In genomic region chr10:824946-825345, GRCh38 we compare ENCODE assay signal across 17 cellular contexts.
A peak's percentile ranks its signal among the peaks of the same experiment; 100 is the strongest.
DNase-seq lines count a peak whose midpoint lies in the region; ATAC-seq and TF ChIP-seq lines count a peak whose summit lies in the region.
"Had no signal": no experiment of that assay in that cellular context is flagged by ENCODE, and none has a peak within 500 bp of the region (broad histone marks: within the 10 kb centered on the region; RNA-seq: fewer than 3 reads in every experiment).

No MANE protein-coding gene starts in this region.

- H3K4me3 Mint-ChIP-seq in endothelial cell (ENCODE audit: unreplicated experiment) (peak overlapping the region; percentile 23), progenitor cell of endocrine pancreas (ENCODE audit: low read depth) (no peak overlapping the region)
- H3K4me3 Mint-ChIP-seq: CD8-positive, alpha-beta T cell; GM23338 had no signal

- no peaks in the 10 kb centered on the region for H3K9me3 Mint-ChIP-seq in endothelial cell (ENCODE audit: unreplicated experiment)
- H3K9me3 Mint-ChIP-seq in progenitor cell of endocrine pancreas (ENCODE audit: low read depth), result no peaks in the 10 kb centered on the region
- H3K9me3 Mint-ChIP-seq: CD8-positive, alpha-beta T cell; GM23338 had no signal

- H3K36me3 Mint-ChIP-seq in endothelial cell (ENCODE audit: low read depth, unreplicated experiment) (peaks cover 46% of the 10 kb centered on the region), progenitor cell of endocrine pancreas (ENCODE audit: insufficient read depth) (peaks cover 27% of the 10 kb centered on the region)

- H3K27me3 Mint-ChIP-seq in endothelial cell (ENCODE audit: unreplicated experiment), result peaks cover 4% of the 10 kb centered on the region
- H3K27me3 Mint-ChIP-seq in progenitor cell of endocrine pancreas, result no peaks in the 10 kb centered on the region

- no peak overlapping the region for H3K4me3 ChIP-seq in LNCaP clone FGC (ENCODE audit: low read depth, low read length)
- H3K4me3 ChIP-seq: GM12878, GM23338 had no signal

- H3K27ac Mint-ChIP-seq in endothelial cell (ENCODE audit: unreplicated experiment) (no peak overlapping the region), progenitor cell of endocrine pancreas (peak overlapping the region; percentile 43)
- H3K27ac Mint-ChIP-seq: CD8-positive, alpha-beta T cell; GM23338 had no signal

- ATAC-seq in GM19035 (IDR thresholded peaks at IDR 0.05; ENCODE audit: unreplicated experiment), result no peak
- ATAC-seq: CD8-positive, alpha-beta T cell; GM12878; GM23338 had no signal

- no peak for TF ChIP-seq CTCF in LNCaP clone FGC (IDR thresholded peaks at IDR 0.05; ENCODE audit: control insufficient read depth, extremely low read depth, insufficient read depth)
- no peak for TF ChIP-seq CTCF in endothelial cell (IDR thresholded peaks at IDR 0.05; ENCODE audit: unreplicated experiment)
- TF ChIP-seq CTCF in progenitor cell of endocrine pancreas (IDR thresholded peaks at IDR 0.05; ENCODE audit: unreplicated experiment), result no peak

- H3K4me1 Mint-ChIP-seq in endothelial cell (ENCODE audit: unreplicated experiment), result peaks cover 8% of the 10 kb centered on the region
- H3K4me1 Mint-ChIP-seq in progenitor cell of endocrine pancreas (ENCODE audit: low read depth), result no peaks in the 10 kb centered on the region
- H3K4me1 Mint-ChIP-seq: GM23338 had no signal

- DNase-seq in LNCaP clone FGC (ENCODE audit: low read depth) (peak; percentile 77), endothelial cell (ENCODE audit: low spot score) (no peak), progenitor cell of endocrine pancreas (ENCODE audit: low spot score, unreplicated experiment) (no peak), GF-D8 (lab: John Stamatoyannopoulos, UW) (no peak), HuH-7.5 (ENCODE audit: low spot score) (no peak), DMS114 treated with DMSO at 0.1 percent for 48 hours (lab: John Stamatoyannopoulos, UW; ENCODE audit: unreplicated experiment) (no peak)
- DNase-seq: ACHN; C1 segment of cervical spinal cord; CD8-positive, alpha-beta T cell; COR-L47; DMS53; H7; IMR-90; KBM-7 had no signal
